Comparison of ENCODE assay signal across 1 cellular context in genomic region chr9:114348906-114349482, GRCh38.
TF ChIP-seq lines count a peak whose summit lies in the region.

No MANE protein-coding gene starts in this region.

TF ChIP-seq in GM12878, 131 proteins besides CTCF, POLR2A, EP300 and RAD21 (continued from another document and continues in another):
- TF ChIP-seq CUX1 (IDR thresholded peaks at IDR 0.05; ENCODE audit: insufficient replicate concordance, low read depth, low read length) (no peak), NBN (IDR thresholded peaks at IDR 0.05) (0 out of 2 replicates have a peak, but pooled peaks have one; percentile 58), GABPA (IDR thresholded peaks at IDR 0.05; ENCODE audit: low read depth) (no peak), RAD51 (IDR thresholded peaks at IDR 0.05) (peak; percentile 85), DPF2 (IDR thresholded peaks at IDR 0.05) (peak; percentile 71; the same call in 1 of the 2 replicates), POU2F2 (IDR thresholded peaks at IDR 0.05; ENCODE audit: borderline replicate concordance, low read depth, low read length) (no peak), MLLT1 (IDR thresholded peaks at IDR 0.05) (no peak), ESRRA (IDR thresholded peaks at IDR 0.05; ENCODE audit: low read length) (no peak), ZNF687 (IDR thresholded peaks at IDR 0.05) (peak; percentile 75), PAX8 (IDR thresholded peaks at IDR 0.05) (no peak), CREB1 (IDR thresholded peaks at IDR 0.05; ENCODE audit: low read depth) (peak; percentile 45; the same call in 1 of the 2 replicates), RELB (IDR thresholded peaks at IDR 0.05; ENCODE audit: low read depth) (peak; percentile 83; the same call in 1 of the 2 replicates), MEF2B (IDR thresholded peaks at IDR 0.05; ENCODE audit: partially characterized antibody, poor library complexity, severe bottlenecking) (peak; percentile 99), BCLAF1 (IDR thresholded peaks at IDR 0.05) (no peak), POLR2AphosphoS5 (IDR thresholded peaks at IDR 0.05; ENCODE audit: low read length) (peak; percentile 66), KDM1A (IDR thresholded peaks at IDR 0.05; ENCODE audit: borderline replicate concordance) (no peak), EED (IDR thresholded peaks at IDR 0.05; ENCODE audit: low read depth) (peak; percentile 71), JUND (IDR thresholded peaks at IDR 0.05; ENCODE audit: low read depth, low read length) (no peak), SIN3A (IDR thresholded peaks at IDR 0.05; ENCODE audit: low read depth, low read length) (0 out of 2 replicates have a peak, but pooled peaks have one; percentile 60), USF2 (IDR thresholded peaks at IDR 0.05; ENCODE audit: borderline replicate concordance, low read depth, low read length) (peak; percentile 48), TARDBP (IDR thresholded peaks at IDR 0.05; ENCODE audit: borderline replicate concordance) (no peak), JUNB (IDR thresholded peaks at IDR 0.05) (no peak), MTA3 (IDR thresholded peaks at IDR 0.05; ENCODE audit: borderline replicate concordance, low read length) (no peak), ZNF384 (IDR thresholded peaks at IDR 0.05; ENCODE audit: borderline replicate concordance, low read depth, low read length) (peak; percentile 94), E2F8 (IDR thresholded peaks at IDR 0.05; ENCODE audit: low read depth, partially characterized antibody) (no peak), FOXM1 (IDR thresholded peaks at IDR 0.05; ENCODE audit: low read depth, low read length) (no peak), IRF4 (IDR thresholded peaks at IDR 0.05; ENCODE audit: low read depth, low read length) (no peak), STAT3 (IDR thresholded peaks at IDR 0.05; ENCODE audit: low read depth, low read length) (no peak), PKNOX1 (IDR thresholded peaks at IDR 0.05) (peak; percentile 96), SP1 (IDR thresholded peaks at IDR 0.05; ENCODE audit: low read depth, low read length) (peak; percentile 58), BCL3 (IDR thresholded peaks at IDR 0.05; ENCODE audit: borderline replicate concordance, insufficient read depth, low read depth, low read length, poor library complexity, severe bottlenecking) (peak; percentile 54), BMI1 (IDR thresholded peaks at IDR 0.05; ENCODE audit: borderline replicate concordance) (peak; percentile 34; the same call in 1 of the 2 replicates), TCF12 (IDR thresholded peaks at IDR 0.05; ENCODE audit: low read depth, low read length) (0 out of 2 replicates have a peak, but pooled peaks have one; percentile 28), RB1 (IDR thresholded peaks at IDR 0.05; ENCODE audit: borderline replicate concordance) (no peak), ATF3 (IDR thresholded peaks at IDR 0.05; ENCODE audit: borderline replicate concordance, extremely low read depth, low read depth, low read length) (no peak)
